Comparison of ENCODE assay signal across 7 cellular contexts in genomic region chr7:141481971-141482370, GRCh38.
"Had no signal": no experiment of that assay in that cellular context is flagged by ENCODE, and none has a peak within 500 bp of the region (broad histone marks: within the 10 kb centered on the region; RNA-seq: fewer than 3 reads in every experiment).

No MANE protein-coding gene starts in this region.

- FAIRE-seq: H54, HepG2 had no signal

- DNase-seq: GOT3, H9, HCEC 1CT, KBM-7 had no signal

- H3K27ac ChIP-seq: HL-60 had no signal
